In genomic region chr10:8060704-8061121, GRCh38 we compare ENCODE assay signal across 11 cellular contexts. TPM values are rescaled to one million over a fixed set of nuclear protein-coding genes. Genes with fewer than 3 reads are reported as not detected.
DNase-seq lines count a peak whose midpoint lies in the region; ATAC-seq lines count a peak whose summit lies in the region.
"Had no signal": no experiment of that assay in that cellular context is flagged by ENCODE, and none has a peak within 500 bp of the region (broad histone marks: within the 10 kb centered on the region; RNA-seq: fewer than 3 reads in every experiment).

No MANE protein-coding gene starts in this region.

- no peaks in the 10 kb centered on the region for H3K27me3 Mint-ChIP-seq in central memory CD8-positive, alpha-beta T cell

- peak overlapping the region; percentile 68 for H3K4ac ChIP-seq in trophoblast cell (ENCODE audit: low read depth, low read length)

- H3K9me3 ChIP-seq in KOPT-K1 (ENCODE audit: insufficient read depth, low read length, poor library complexity, severe bottlenecking) (no peaks in the 10 kb centered on the region), trophoblast cell (ENCODE audit: insufficient read depth, low read depth, low read length) (no peaks in the 10 kb centered on the region)
- H3K9me3 ChIP-seq: left ventricle myocardium inferior had no signal

- peak overlapping the region; percentile 48 for H2BK120ac ChIP-seq in trophoblast cell (ENCODE audit: insufficient read depth, low read length, poor library complexity)

- no peak for ATAC-seq in central memory CD8-positive, alpha-beta T cell (replicated peaks; ENCODE audit: extremely low read depth, poor library complexity, severe bottlenecking)
- ATAC-seq in GM21381 (IDR thresholded peaks at IDR 0.05; ENCODE audit: unreplicated experiment) (no peak), HG02840 (IDR thresholded peaks at IDR 0.05; ENCODE audit: low FRiP score, unreplicated experiment) (no peak)

- H3K9me3 Mint-ChIP-seq in central memory CD8-positive, alpha-beta T cell = no peaks in the 10 kb centered on the region

- H4K91ac ChIP-seq in trophoblast cell (ENCODE audit: low read depth, low read length) = peak overlapping the region; percentile 75

- no peak for DNase-seq in central memory CD8-positive, alpha-beta T cell (ENCODE audit: low spot score in 2 of 2)
- DNase-seq in trophoblast cell (no peak), DMS79 treated with DMSO at 0.1 percent for 48 hours (lab: John Stamatoyannopoulos, UW) (no peak), HUDEP-2 (lab: John Stamatoyannopoulos, UW; ENCODE audit: unreplicated experiment in 76 of 76) (no peak)
- DNase-seq: aorta, left ventricle myocardium inferior, NCI-H524 treated with DMSO at 0.1 percent for 48 hours had no signal

- H3K27ac ChIP-seq in KOPT-K1 (ENCODE audit: low read depth, low read length, poor library complexity, severe bottlenecking) (peak overlapping the region; percentile 93), trophoblast cell (ENCODE audit: low read depth, low read length) (peak overlapping the region; percentile 99)

- peak overlapping the region; percentile 44 for H2AK5ac ChIP-seq in trophoblast cell (ENCODE audit: low read length)

- no peaks in the 10 kb centered on the region for H3K27me3 ChIP-seq in trophoblast cell (ENCODE audit: insufficient read depth, low read length)

- peaks cover 73% of the 10 kb centered on the region for H3K79me1 ChIP-seq in trophoblast cell (ENCODE audit: low read length)

- peaks cover 98% of the 10 kb centered on the region for H3K36me3 ChIP-seq in KOPT-K1 (ENCODE audit: insufficient read depth, low read length)
- H3K36me3 ChIP-seq in trophoblast cell (ENCODE audit: control insufficient read depth in 1 of 2, insufficient read depth in 2 of 2, low read length in 2 of 2) = peaks cover 59 to 69% of the 10 kb centered on the region in 2 experiments
- H3K36me3 ChIP-seq: left ventricle myocardium inferior had no signal

- H2AFZ ChIP-seq in trophoblast cell (ENCODE audit: insufficient read depth, low read length, poor library complexity) = no peak overlapping the region

- no CpG with 5 or more reads among the region's 10 CpGs for WGBS in trophoblast cell (ENCODE audit: extremely low coverage, insufficient coverage, insufficient read length)

- peaks cover 86% of the 10 kb centered on the region for H3K4me1 Mint-ChIP-seq in central memory CD8-positive, alpha-beta T cell

- H3K9ac ChIP-seq in trophoblast cell (ENCODE audit: low read length) = no peak overlapping the region

- H2BK5ac ChIP-seq in trophoblast cell (ENCODE audit: low read depth, low read length, poor library complexity) = peak overlapping the region; percentile 71

- H3K79me2 ChIP-seq in trophoblast cell (ENCODE audit: control insufficient read depth, insufficient read depth, low read length, poor library complexity) = peaks cover 62% of the 10 kb centered on the region

- peak overlapping the region; percentile 44 for H3K14ac ChIP-seq in trophoblast cell (ENCODE audit: low read length)

- peak overlapping the region; percentile 81 for H4K8ac ChIP-seq in trophoblast cell (ENCODE audit: low read depth, low read length)

- H3K18ac ChIP-seq in trophoblast cell (ENCODE audit: low read length) = peak overlapping the region; percentile 49

- peaks cover 86% of the 10 kb centered on the region for H3K36me3 Mint-ChIP-seq in central memory CD8-positive, alpha-beta T cell (ENCODE audit: insufficient read depth)

- peak overlapping the region; percentile 100 for H3K27ac Mint-ChIP-seq in central memory CD8-positive, alpha-beta T cell (ENCODE audit: low read depth)

- peaks cover 37 to 45% of the 10 kb centered on the region in 2 experiments for H3K4me1 ChIP-seq in trophoblast cell (ENCODE audit: control insufficient read depth in 1 of 2, insufficient read depth in 2 of 2, low read length in 2 of 2)

- H3K4me2 ChIP-seq in trophoblast cell (ENCODE audit: low read length) = peak overlapping the region; percentile 49

- H3K4me3 ChIP-seq in GM08714 (ENCODE audit: low read length) = peak overlapping the region; percentile 47; the same call in 1 of the 2 replicates
- H3K4me3 ChIP-seq in trophoblast cell (ENCODE audit: low read depth, low read length) = no peak overlapping the region

- H2BK12ac ChIP-seq in trophoblast cell (ENCODE audit: low read length) = no peak overlapping the region

- no peak overlapping the region for H3K23ac ChIP-seq in trophoblast cell (ENCODE audit: low read length)

- H4K12ac ChIP-seq in trophoblast cell (ENCODE audit: low read depth, low read length) = no peak overlapping the region

- H3K4me3 Mint-ChIP-seq in central memory CD8-positive, alpha-beta T cell = peak overlapping the region; percentile 98

RNA-seq across cellular contexts. Expression of gene GATA3, which starts 6.2 kb away (rescaled TPM):
- 366 and 392 TPM in 2 replicates for polyA plus RNA-seq in trophoblast cell (2013)
